In genomic region chr12:25387136-25388050, GRCh38 we compare ENCODE assay signal across 8 cellular contexts.
DNase-seq lines count a peak whose midpoint lies in the region; TF ChIP-seq lines count a peak whose summit lies in the region.

No MANE protein-coding gene starts in this region.

- peaks cover 24 to 60% (median 39%) of the 10 kb centered on the region in 4 donors for H3K4me1 Mint-ChIP-seq in CD4-positive, alpha-beta memory T cell
- H3K4me1 Mint-ChIP-seq in T-helper 2 cell treated with Interferon-gamma antibody and Interleukin-4, amounts not matched to agents 5 μg/mL and 100 μg/mL, for 36 hours (ENCODE audit: low read depth) = peaks cover 49% of the 10 kb centered on the region

- H3K9me3 ChIP-seq in CD4-positive, alpha-beta memory T cell (ENCODE audit: control insufficient read depth in 1 of 2, low read length in 2 of 2) = no peaks in the 10 kb centered on the region
- no peaks in the 10 kb centered on the region for H3K9me3 ChIP-seq in vagina

- peak overlapping the region; percentile 98 for H3K27ac ChIP-seq in CD4-positive, alpha-beta memory T cell (ENCODE audit: low read depth, low read length)
- H3K27ac ChIP-seq in vagina = peak overlapping the region; percentile 98

- peaks cover 0 to 11% of the 10 kb centered on the region in 2 donors for H3K36me3 Mint-ChIP-seq in CD4-positive, alpha-beta memory T cell
- peaks cover 20% of the 10 kb centered on the region for H3K36me3 Mint-ChIP-seq in T-helper 2 cell treated with Interferon-gamma antibody and Interleukin-4, amounts not matched to agents 5 μg/mL and 100 μg/mL, for 36 hours (ENCODE audit: low read depth)

- H3K36me3 ChIP-seq in CD4-positive, alpha-beta memory T cell (ENCODE audit: insufficient read depth, low read length) = no peaks in the 10 kb centered on the region
- H3K36me3 ChIP-seq in vagina = no peaks in the 10 kb centered on the region

- POLR2A ChIA-PET in CD4-positive, alpha-beta memory T cell (lab: Charles Lee; ENCODE audit: partially characterized antibody) = interaction anchor here (0.6 to 2.1 kb wide), 11 partner anchors 52 to 190 kb away, joined by 3 to 14 read pairs (median 4); no protein-coding TSS in a partner anchor

- peak; percentile 78 to 86 (median 83) for DNase-seq in CD4-positive, alpha-beta memory T cell
- DNase-seq in H4 (ENCODE audit: low spot score) (peak; percentile 81), NCI-H187 (lab: John Stamatoyannopoulos, UW) (peak; percentile 64 to 76), astrocyte of the hippocampus (ENCODE audit: low read depth, low spot score) (peak; percentile 94), hippocampal formation (lab: John Stamatoyannopoulos, UW) (peak; percentile 62 to 92), renal cortical epithelial cell (ENCODE audit: low read depth) (peak; percentile 88), vagina (ENCODE audit: extremely low spot score in 2 of 2) (no peak)
- peak; percentile 72 for DNase-seq in T-helper 2 cell treated with Interferon-gamma antibody and Interleukin-4, amounts not matched to agents 5 μg/mL and 100 μg/mL, for 36 hours (ENCODE audit: low spot score)

- H3K4me3 ChIP-seq in CD4-positive, alpha-beta memory T cell (ENCODE audit: low read length in 2 of 2) = peak overlapping the region in 1 of 2 donors; percentile 62
- peak overlapping the region; percentile 70 to 79 for H3K4me3 ChIP-seq in vagina

- peaks cover 0 to 2% of the 10 kb centered on the region in 2 donors for H3K27me3 Mint-ChIP-seq in CD4-positive, alpha-beta memory T cell
- peaks cover 3% of the 10 kb centered on the region for H3K27me3 Mint-ChIP-seq in T-helper 2 cell treated with Interferon-gamma antibody and Interleukin-4, amounts not matched to agents 5 μg/mL and 100 μg/mL, for 36 hours (ENCODE audit: low read depth)

- peaks cover 0 to 8% (median 0%) of the 10 kb centered on the region in 8 donors for H3K9me3 Mint-ChIP-seq in CD4-positive, alpha-beta memory T cell
- H3K9me3 Mint-ChIP-seq in T-helper 2 cell treated with Interferon-gamma antibody and Interleukin-4, amounts not matched to agents 5 μg/mL and 100 μg/mL, for 36 hours = peaks cover 6% of the 10 kb centered on the region

- CTCF ChIA-PET in CD4-positive, alpha-beta memory T cell (lab: Charles Lee; ENCODE audit: partially characterized antibody) = interaction anchor here (0.7 to 3.2 kb wide), 30 partner anchors 11 to 396 kb away, joined by 3 to 19 read pairs (median 4); no protein-coding TSS in a partner anchor

- no peaks in the 10 kb centered on the region for H3K27me3 ChIP-seq in CD4-positive, alpha-beta memory T cell (ENCODE audit: insufficient read depth, low read length)
- no peaks in the 10 kb centered on the region for H3K27me3 ChIP-seq in vagina

- TF ChIP-seq POLR2A in vagina (IDR thresholded peaks at IDR 0.05) = no peak

- TF ChIP-seq CTCF in vagina (IDR thresholded peaks at IDR 0.05) = peak; percentile 65 to 70 (median 66)

- H3K27ac Mint-ChIP-seq in CD4-positive, alpha-beta memory T cell = peak overlapping the region; percentile 81 to 100 (median 99)
- H3K27ac Mint-ChIP-seq in T-helper 2 cell treated with Interferon-gamma antibody and Interleukin-4, amounts not matched to agents 5 μg/mL and 100 μg/mL, for 36 hours = peak overlapping the region; percentile 99

- H3K4me1 ChIP-seq in CD4-positive, alpha-beta memory T cell (ENCODE audit: insufficient read depth, low read length) = peaks cover 36% of the 10 kb centered on the region
- H3K4me1 ChIP-seq in vagina = no peaks in the 10 kb centered on the region

- H3K4me3 Mint-ChIP-seq in CD4-positive, alpha-beta memory T cell = peak overlapping the region; percentile 94 to 100 (median 98)
- H3K4me3 Mint-ChIP-seq in T-helper 2 cell treated with Interferon-gamma antibody and Interleukin-4, amounts not matched to agents 5 μg/mL and 100 μg/mL, for 36 hours = peak overlapping the region; percentile 78

- intact Hi-C loops in CD4-positive, alpha-beta memory T cell (cut with micrococcal nuclease) = loop anchor here (1.0 kb wide), 5 partner anchors 146 to 396 kb away; a partner anchor contains a TSS
- intact Hi-C loops in vagina (cut with DNase I) = no loop called here

Comparison
In these comparisons a context has a peak if more than half of its experiments do, and no peak if none do; other contexts are left out.
1. DNase-seq: peak in CD4-positive, alpha-beta memory T cell (5 of 5), H4 (single experiment), NCI-H187 (2 of 2), T-helper 2 cell treated with Interferon-gamma antibody and Interleukin-4, amounts not matched to agents 5 μg/mL and 100 μg/mL, for 36 hours (single experiment), astrocyte of the hippocampus (single experiment), hippocampal formation (2 of 2) and renal cortical epithelial cell (single experiment); none in vagina (0 of 2).